In genomic region chr12:50039151-50039835, GRCh38 we compare ENCODE assay signal across 8 cellular contexts. TPM values are rescaled to one million over a fixed set of nuclear protein-coding genes. Genes with fewer than 3 reads are reported as not detected.
DNase-seq lines count a peak whose midpoint lies in the region; ATAC-seq and TF ChIP-seq lines count a peak whose summit lies in the region.

No MANE protein-coding gene starts in this region.

- no peaks in the 10 kb centered on the region for H3K4me1 ChIP-seq in CD8-positive, alpha-beta memory T cell (ENCODE audit: insufficient read depth, low read length)

- no peaks in the 10 kb centered on the region for H3K36me3 ChIP-seq in CD8-positive, alpha-beta memory T cell (ENCODE audit: insufficient read depth, low read length)

- DNase-seq in CD8-positive, alpha-beta memory T cell: peak; percentile 55 to 86 (median 68)
- DNase-seq in HT-29 (ENCODE audit: low spot score): peak; percentile 81
- peak; percentile 66 for DNase-seq in NOMO-1 treated with DMSO at 0.1 percent for 48 hours (lab: John Stamatoyannopoulos, UW; ENCODE audit: unreplicated experiment)
- peak; percentile 64 to 99 (median 96) for DNase-seq in activated CD8-positive, alpha-beta memory T cell treated with anti-CD3 and anti-CD28 coated beads for 48 hours (ENCODE audit: low read depth in 2 of 3, low spot score in 2 of 3)
- DNase-seq in endothelial cell (ENCODE audit: low spot score): peak; percentile 96
- DNase-seq in midbrain (lab: John Stamatoyannopoulos, UW): peak; percentile 86
- DNase-seq in stimulated activated CD8-positive, alpha-beta memory T cell treated with anti-CD3 and anti-CD28 coated beads, Interleukin-2, amount 100 ng/mL, for 1 hour (ENCODE audit: low read depth in 2 of 2): peak; percentile 70 to 74

- H3K27me3 Mint-ChIP-seq in CD8-positive, alpha-beta memory T cell: peaks cover 9 to 12% of the 10 kb centered on the region in 2 donors
- peaks cover 9% of the 10 kb centered on the region for H3K27me3 Mint-ChIP-seq in endothelial cell (ENCODE audit: unreplicated experiment)

- ATAC-seq in GM19324 (IDR thresholded peaks at IDR 0.05; ENCODE audit: low FRiP score, unreplicated experiment): no peak

- POLR2A ChIA-PET in CD8-positive, alpha-beta memory T cell (lab: Charles Lee): interaction anchor here (0.6 kb wide), 1 partner anchor 151 kb away, joined by 7 read pairs; no protein-coding TSS in a partner anchor

- H3K4me3 Mint-ChIP-seq in CD8-positive, alpha-beta memory T cell: no peak overlapping the region
- no peak overlapping the region for H3K4me3 Mint-ChIP-seq in endothelial cell (ENCODE audit: unreplicated experiment)

- no peaks in the 10 kb centered on the region for H3K4me1 Mint-ChIP-seq in CD8-positive, alpha-beta memory T cell
- H3K4me1 Mint-ChIP-seq in endothelial cell (ENCODE audit: unreplicated experiment): peaks cover 14% of the 10 kb centered on the region

- no peaks in the 10 kb centered on the region for H3K9me3 ChIP-seq in CD8-positive, alpha-beta memory T cell (ENCODE audit: low read length)

- peak overlapping the region in 2 of 8 donors; percentile 4 to 71 for H3K27ac Mint-ChIP-seq in CD8-positive, alpha-beta memory T cell
- H3K27ac Mint-ChIP-seq in endothelial cell (ENCODE audit: unreplicated experiment): no peak overlapping the region

- H3K27me3 ChIP-seq in CD8-positive, alpha-beta memory T cell (ENCODE audit: insufficient read depth, low read length, poor library complexity, severe bottlenecking): no peaks in the 10 kb centered on the region

- H3K9me3 Mint-ChIP-seq in CD8-positive, alpha-beta memory T cell: no peaks in the 10 kb centered on the region
- H3K9me3 Mint-ChIP-seq in endothelial cell (ENCODE audit: unreplicated experiment): no peaks in the 10 kb centered on the region

- no peak overlapping the region for H3K27ac ChIP-seq in CD8-positive, alpha-beta memory T cell (ENCODE audit: low read depth, low read length)

- peak; percentile 94 for TF ChIP-seq CTCF in endothelial cell (IDR thresholded peaks at IDR 0.05; ENCODE audit: unreplicated experiment)

- no peak overlapping the region for H3K4me3 ChIP-seq in CD8-positive, alpha-beta memory T cell (ENCODE audit: low read length)

- no peaks in the 10 kb centered on the region for H3K36me3 Mint-ChIP-seq in CD8-positive, alpha-beta memory T cell
- no peaks in the 10 kb centered on the region for H3K36me3 Mint-ChIP-seq in endothelial cell (ENCODE audit: low read depth, unreplicated experiment)

- CTCF ChIA-PET in CD8-positive, alpha-beta memory T cell (lab: Charles Lee): interaction anchor here (0.8 to 6.4 kb wide), 23 partner anchors 9 to 137 kb away, joined by 3 to 69 read pairs (median 6); partner anchors contain the start of genes COX14 and RACGAP1

RNA-seq across cellular contexts. Expression of gene RACGAP1, which starts 14.0 kb away (rescaled TPM):
- 10 to 100 TPM; 79.3 to 84.3 TPM for total RNA-seq in CD8-positive, alpha-beta memory T cell
- 11.9 TPM for polyA plus RNA-seq in CD8-positive, alpha-beta memory T cell
- total RNA-seq in HT-29 (2014; rRNA removed; shearing (Covaris generic)): 51.6 and 55.9 TPM in 2 replicates
- total RNA-seq in endothelial cell (ENCODE audit: unreplicated experiment): 19.5 TPM

RNA-seq across cellular contexts. Expression of gene ASIC1, which starts 18.1 kb away (rescaled TPM):
- 1 to 10 TPM; 6.4 TPM for total RNA-seq in CD8-positive, alpha-beta memory T cell
- 0.07 TPM for polyA plus RNA-seq in CD8-positive, alpha-beta memory T cell
- total RNA-seq in HT-29 (2014; rRNA removed; shearing (Covaris generic)): 6.7 and 7.0 TPM in 2 replicates
- total RNA-seq in endothelial cell (ENCODE audit: unreplicated experiment): 1.9 TPM

RNA-seq across cellular contexts. Expression of gene SMARCD1, which starts 45.8 kb away (rescaled TPM):
- 10 to 100 TPM; 72.3 to 78.2 TPM for total RNA-seq in CD8-positive, alpha-beta memory T cell
- polyA plus RNA-seq in CD8-positive, alpha-beta memory T cell: 16.1 TPM
- total RNA-seq in HT-29 (2014; rRNA removed; shearing (Covaris generic)): 74.8 and 90.4 TPM in 2 replicates
- total RNA-seq in endothelial cell (ENCODE audit: unreplicated experiment): 101 TPM
